8 cellular contexts compared by ENCODE assay signal in the genomic region with DNA sequence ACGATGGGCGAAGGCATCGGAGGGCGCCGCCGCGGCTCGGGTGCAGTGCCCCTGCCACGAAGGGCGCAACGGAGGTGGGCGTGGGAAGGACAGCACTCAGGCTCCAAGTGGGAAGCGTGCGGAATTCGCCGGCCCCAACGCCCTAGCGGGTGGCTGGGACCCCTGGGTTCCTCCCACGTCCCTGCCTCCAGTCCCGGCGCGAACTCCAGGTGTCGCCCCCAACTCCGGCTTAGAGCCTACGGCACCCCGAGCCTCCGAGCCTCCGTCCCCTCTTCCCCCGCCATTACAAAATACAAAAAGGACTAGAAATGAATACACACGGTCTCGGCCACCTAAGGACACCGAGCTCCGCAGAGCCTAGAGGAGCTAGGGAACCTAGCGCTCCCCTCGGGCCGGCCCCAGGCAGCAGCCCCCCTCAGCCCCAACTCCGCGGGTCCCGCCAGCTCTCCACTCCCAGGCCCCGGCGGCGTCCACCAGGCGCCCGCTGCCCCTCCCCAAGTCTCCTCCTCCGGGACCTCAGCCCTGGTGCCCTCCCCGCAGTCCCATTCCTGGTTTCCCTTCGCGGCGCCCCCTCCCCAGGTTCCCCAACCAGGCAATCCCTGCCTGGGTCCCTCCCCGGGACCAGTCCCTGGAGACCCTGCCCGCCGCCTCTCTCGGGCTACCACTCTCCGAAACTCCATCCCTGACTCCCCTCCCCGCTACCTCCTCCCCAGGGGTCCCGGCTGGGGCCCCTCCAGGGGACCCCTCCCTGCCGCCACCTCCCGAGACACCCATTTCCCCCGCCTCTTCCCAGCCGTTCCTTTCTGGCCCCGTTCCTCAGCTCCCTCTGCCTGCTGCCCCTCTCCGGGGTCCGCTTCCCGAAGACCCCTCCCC. TPM values are rescaled to one million over a fixed set of nuclear protein-coding genes. Genes with fewer than 3 reads are reported as not detected.
DNase-seq lines count a peak whose midpoint lies in the region; ATAC-seq and TF ChIP-seq lines count a peak whose summit lies in the region.

No MANE protein-coding gene starts in this region.

- H3K4me1 Mint-ChIP-seq in osteocyte (ENCODE audit: unreplicated experiment): peaks cover 58% of the 10 kb centered on the region

- H3K9me3 Mint-ChIP-seq in osteocyte (ENCODE audit: unreplicated experiment): peaks cover 6% of the 10 kb centered on the region

- H3K4me3 Mint-ChIP-seq in osteocyte (ENCODE audit: unreplicated experiment): peak overlapping the region; percentile 93

- H4K20me1 ChIP-seq in BLaER1 treated with 17β-estradiol and CSF1 and Interleukin-3, amounts not matched to agents 10 nM and 100 nM: peaks cover 0 to 6% (median 0%) of the 10 kb centered on the region in 11 experiments; a peak in 3 of 22 replicates

- no peak for TF ChIP-seq POLR2A in esophagus squamous epithelium (IDR thresholded peaks at IDR 0.05)

- no peak overlapping the region for H3K27ac ChIP-seq in BLaER1 treated with 17β-estradiol and CSF1 and Interleukin-3, amounts not matched to agents 10 nM and 100 nM
- H3K27ac ChIP-seq in RWPE1 (peak overlapping the region; percentile 90), esophagus squamous epithelium (peak overlapping the region; percentile 81 to 91 (median 88))

- H3K4me1 ChIP-seq in BLaER1 treated with 17β-estradiol and CSF1 and Interleukin-3, amounts not matched to agents 10 nM and 100 nM: peaks cover 0 to 8% (median 0%) of the 10 kb centered on the region in 10 experiments; a peak in 2 of 20 replicates
- peaks cover 5 to 40% (median 14%) of the 10 kb centered on the region in 3 donors for H3K4me1 ChIP-seq in esophagus squamous epithelium

- H3K36me3 ChIP-seq in BLaER1 treated with 17β-estradiol and CSF1 and Interleukin-3, amounts not matched to agents 10 nM and 100 nM: no peaks in the 10 kb centered on the region
- no peaks in the 10 kb centered on the region for H3K36me3 ChIP-seq in esophagus squamous epithelium

- peak overlapping the region in 9 of 10 experiments; percentile 16 to 67 (median 52); a peak in 9 of 20 replicates for H3K4me3 ChIP-seq in BLaER1 treated with 17β-estradiol and CSF1 and Interleukin-3, amounts not matched to agents 10 nM and 100 nM
- peak overlapping the region; percentile 65 to 85 (median 69) for H3K4me3 ChIP-seq in esophagus squamous epithelium

- H3K27ac Mint-ChIP-seq in osteocyte (ENCODE audit: unreplicated experiment): peak overlapping the region; percentile 97

- POLR2A ChIA-PET in RWPE1 (lab: Yijun Ruan, JAX; ENCODE audit: low non-redundant PET): no interaction called here

- H3K9me3 ChIP-seq in BLaER1 treated with 17β-estradiol and CSF1 and Interleukin-3, amounts not matched to agents 10 nM and 100 nM (replicated peaks in 1 of 11): peaks cover 44 to 61% (median 57%) of the 10 kb centered on the region in 11 experiments
- no peaks in the 10 kb centered on the region for H3K9me3 ChIP-seq in esophagus squamous epithelium

- DNase-seq in RWPE1 (ENCODE audit: low spot score) (no peak), esophagus squamous epithelium (lab: John Stamatoyannopoulos, UW) (no peak), osteocyte (ENCODE audit: extremely low spot score, unreplicated experiment) (no peak), SKM-1 treated with dmso at 0.1 percent for 144 hours (lab: John Stamatoyannopoulos, UW; ENCODE audit: unreplicated experiment) (no peak)

- peak overlapping the region in 10 of 11 experiments; percentile 22 to 81 (median 68); a peak in 11 of 22 replicates for H3K4me2 ChIP-seq in BLaER1 treated with 17β-estradiol and CSF1 and Interleukin-3, amounts not matched to agents 10 nM and 100 nM

- peaks cover 50 to 67% (median 58%) of the 10 kb centered on the region in 11 experiments for H3K27me3 ChIP-seq in BLaER1 treated with 17β-estradiol and CSF1 and Interleukin-3, amounts not matched to agents 10 nM and 100 nM
- H3K27me3 ChIP-seq in esophagus squamous epithelium: peaks cover 0 to 48% (median 1%) of the 10 kb centered on the region in 4 donors

- intact Hi-C loops in esophagus squamous epithelium (cut with DNase I): no loop called here

- no peaks in the 10 kb centered on the region for H3K27me3 Mint-ChIP-seq in osteocyte (ENCODE audit: unreplicated experiment)

- peaks cover 5% of the 10 kb centered on the region for H3K36me3 Mint-ChIP-seq in osteocyte (ENCODE audit: unreplicated experiment)

- no peak overlapping the region for H3K9ac ChIP-seq in BLaER1 treated with 17β-estradiol and CSF1 and Interleukin-3, amounts not matched to agents 10 nM and 100 nM

- CTCF ChIA-PET in RWPE1 (lab: Yijun Ruan, JAX): no interaction called here

- ATAC-seq in GM19035 (IDR thresholded peaks at IDR 0.05; ENCODE audit: unreplicated experiment) (no peak), HG02623 (IDR thresholded peaks at IDR 0.05; ENCODE audit: unreplicated experiment) (no peak), GM18511 (IDR thresholded peaks at IDR 0.05; ENCODE audit: unreplicated experiment) (no peak)

- TF ChIP-seq CTCF in RWPE1 (conservative IDR thresholded peaks at IDR 0.05; ENCODE audit: low read depth): no peak
- no peak for TF ChIP-seq CTCF in esophagus squamous epithelium (IDR thresholded peaks at IDR 0.05)
- no peak for TF ChIP-seq CTCF in osteocyte (IDR thresholded peaks at IDR 0.05)

- 1 to 5% methylated on average over 41 to 45 of the region's 64 CpGs for WGBS in esophagus squamous epithelium, 2 donors

RNA-seq across cellular contexts. Expression of a gene that starts 1.0 kb away (rescaled TPM):
- total RNA-seq in esophagus squamous epithelium: 1 to 10 TPM in 3 of 4 donors, under 1 TPM in 1; 0.95 to 4.6 (median 1.6) TPM
- total RNA-seq in osteocyte: 21.9 and 24.9 TPM in 2 replicates

Comparison
In these comparisons a context has a peak if more than half of its experiments do, and no peak if none do; other contexts are left out.
1. H3K27ac ChIP-seq: peak in RWPE1 (single experiment) and esophagus squamous epithelium (4 of 4); none in BLaER1 treated with 17β-estradiol and CSF1 and Interleukin-3, amounts not matched to agents 10 nM and 100 nM (0 of 11).